8 cellular contexts compared by ENCODE assay signal in the genomic region with DNA sequence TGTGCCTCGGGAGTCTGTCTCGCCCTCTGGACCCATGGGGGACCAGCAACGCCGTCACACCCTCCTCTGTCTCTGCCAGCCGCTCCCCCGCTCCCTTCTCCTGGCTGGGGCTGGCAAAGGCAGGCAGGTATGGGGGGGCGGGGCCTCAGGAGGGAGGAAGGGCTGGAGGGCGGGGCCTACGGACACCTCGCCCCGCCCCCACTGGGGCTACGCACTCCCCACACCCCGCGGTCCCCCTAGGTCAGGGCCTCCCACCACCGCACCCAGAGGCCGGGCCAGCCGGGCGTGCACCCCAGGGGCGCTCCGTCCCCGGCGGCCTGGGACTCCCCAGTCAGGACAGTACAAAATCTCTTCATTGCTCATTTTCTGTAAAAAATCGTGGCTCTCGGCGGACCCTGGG.
DNase-seq lines count a peak whose midpoint lies in the region; TF ChIP-seq lines count a peak whose summit lies in the region.
"Not testable (repeated sequence)": the region's sequence is repeated elsewhere in the genome, so short reads cannot be mapped to it uniquely, and the experiment has no call there.

No MANE protein-coding gene starts in this region.

- not testable (repeated sequence) for H4K20me1 ChIP-seq in SK-N-SH (ENCODE audit: insufficient read depth); hepatocyte (ENCODE audit: insufficient read depth, poor library complexity, severe bottlenecking)

- H3K9me3 Mint-ChIP-seq in progenitor cell of endocrine pancreas (ENCODE audit: low read depth): not testable (repeated sequence)

- H4K8ac ChIP-seq in mesendoderm (ENCODE audit: low read depth, low read length): not testable (repeated sequence)

- peaks cover 17% of the 10 kb centered on the region for H3K27me3 Mint-ChIP-seq in progenitor cell of endocrine pancreas

- POLR2A ChIA-PET in SK-N-SH (lab: Yijun Ruan, JAX): not testable (repeated sequence)

- TF ChIP-seq POLR2A in suprapubic skin (IDR thresholded peaks at IDR 0.05): not testable (repeated sequence)

- H3K4me3 ChIP-seq in HUES64 (ENCODE audit: low read length) (peak overlapping the region; percentile 47), mesendoderm (ENCODE audit: low read length) (peak overlapping the region; percentile 12), suprapubic skin (peak overlapping the region; percentile 6)
- H3K4me3 ChIP-seq in SK-N-SH (ENCODE audit: low read depth in 2 of 2, low read length in 1 of 2); hepatocyte: not testable (repeated sequence)

- not testable (repeated sequence) for H3K9me3 ChIP-seq in HUES64 (ENCODE audit: insufficient read depth, low read depth, low read length); SK-N-SH; hepatocyte (ENCODE audit: low read depth); suprapubic skin

- H2AFZ ChIP-seq in SK-N-SH (ENCODE audit: low read depth); hepatocyte: not testable (repeated sequence)

- H3K56ac ChIP-seq in mesendoderm (ENCODE audit: low read length): peak overlapping the region; percentile 44

- H3K4me2 ChIP-seq in SK-N-SH; mesendoderm (ENCODE audit: low read length): not testable (repeated sequence)
- peak overlapping the region; percentile 71 for H3K4me2 ChIP-seq in hepatocyte

- CTCF ChIA-PET in SK-N-SH (lab: Yijun Ruan, JAX): not testable (repeated sequence)

- not testable (repeated sequence) for H3K9me2 ChIP-seq in SK-N-SH; hepatocyte (replicated peaks; ENCODE audit: insufficient read depth)

- not testable (repeated sequence) for H3K27me3 ChIP-seq in HUES64 (ENCODE audit: insufficient read depth, low read length); SK-N-SH (ENCODE audit: insufficient read depth); hepatocyte; mesendoderm (ENCODE audit: insufficient read depth, low read length, poor library complexity)
- H3K27me3 ChIP-seq in suprapubic skin: peaks cover 33% of the 10 kb centered on the region

- not testable (repeated sequence) for TF ChIP-seq CTCF in GM10266 (IDR thresholded peaks at IDR 0.05; ENCODE audit: control insufficient read depth, insufficient read depth, low read depth, missing control alignments); SK-N-SH (IDR thresholded peaks at IDR 0.05); hepatocyte (IDR thresholded peaks at IDR 0.05; ENCODE audit: poor library complexity); progenitor cell of endocrine pancreas (IDR thresholded peaks at IDR 0.05; ENCODE audit: unreplicated experiment); suprapubic skin (IDR thresholded peaks at IDR 0.05)

- WGBS in HUES64: under 1% methylated on average over 15 of the region's 25 CpGs
- WGBS in SK-N-SH (ENCODE audit: low lambda C conversion rate): 20% methylated on average over 8 of the region's 25 CpGs
- 10% methylated on average over 2 of the region's 25 CpGs for WGBS in hepatocyte (ENCODE audit: low lambda C conversion rate, missing lambda C conversion rate)
- no CpG with 5 or more reads among the region's 25 CpGs for WGBS in mesendoderm (ENCODE audit: extremely low coverage, insufficient coverage, low lambda C conversion rate)
- WGBS in suprapubic skin: no CpG with 5 or more reads among the region's 25 CpGs

- H3K18ac ChIP-seq in mesendoderm (ENCODE audit: low read length): not testable (repeated sequence)

- not testable (repeated sequence) for H3K23ac ChIP-seq in mesendoderm (ENCODE audit: low read length)

- H3K27ac ChIP-seq in HUES64 (ENCODE audit: low read depth, low read length); SK-N-SH (ENCODE audit: low read depth in 2 of 2, low read length in 1 of 2); hepatocyte; mesendoderm (ENCODE audit: low read depth, low read length); suprapubic skin: not testable (repeated sequence)

- TF ChIP-seq EP300 in SK-N-SH (IDR thresholded peaks at IDR 0.05; ENCODE audit: borderline replicate concordance in 1 of 2, low read depth in 1 of 2, low read length in 1 of 2); suprapubic skin (IDR thresholded peaks at IDR 0.05): not testable (repeated sequence)

- H3K9ac ChIP-seq in HUES64 (ENCODE audit: low read depth, low read length); SK-N-SH: not testable (repeated sequence)
- peak overlapping the region; percentile 40 for H3K9ac ChIP-seq in mesendoderm (ENCODE audit: low read length)

- not testable (repeated sequence) for TF ChIP-seq RAD21 in SK-N-SH (IDR thresholded peaks at IDR 0.05; ENCODE audit: low read length)

- H3K4me1 ChIP-seq in HUES64 (ENCODE audit: insufficient read depth, low read length); SK-N-SH (ENCODE audit: control insufficient read depth in 1 of 2, insufficient read depth in 2 of 2, low read depth in 1 of 2, low read length in 1 of 2); hepatocyte (ENCODE audit: insufficient read depth); mesendoderm (ENCODE audit: control insufficient read depth, low read depth, low read length): not testable (repeated sequence)
- peaks cover 12% of the 10 kb centered on the region for H3K4me1 ChIP-seq in suprapubic skin

- not testable (repeated sequence) for H4K5ac ChIP-seq in mesendoderm (ENCODE audit: low read length)

- DNase-seq in GM10266 (ENCODE audit: extremely low spot score) (peak; percentile 5), SK-N-SH (peak; percentile 37), cerebellum (ENCODE audit: low spot score) (peak; percentile 28), hepatocyte (ENCODE audit: low spot score) (peak; percentile 33), mesendoderm (peak; percentile 36)
- DNase-seq in progenitor cell of endocrine pancreas (ENCODE audit: low spot score, unreplicated experiment); suprapubic skin (ENCODE audit: low spot score in 2 of 2): not testable (repeated sequence)

- not testable (repeated sequence) for H3K79me1 ChIP-seq in mesendoderm (ENCODE audit: low read length)

- not testable (repeated sequence) for H2BK15ac ChIP-seq in mesendoderm (replicated peaks; ENCODE audit: low read depth)

- H3K79me2 ChIP-seq in SK-N-SH (ENCODE audit: insufficient read depth); hepatocyte; mesendoderm (ENCODE audit: control insufficient read depth, insufficient read depth, low read length): not testable (repeated sequence)

- not testable (repeated sequence) for H3F3A ChIP-seq in SK-N-SH (replicated peaks; ENCODE audit: insufficient read depth)

- not testable (repeated sequence) for H2AK5ac ChIP-seq in mesendoderm (ENCODE audit: low read length)

- not testable (repeated sequence) for H2BK120ac ChIP-seq in mesendoderm (ENCODE audit: low read depth, low read length)

- H2BK5ac ChIP-seq in mesendoderm (ENCODE audit: low read length): not testable (repeated sequence)

- H3K36me3 Mint-ChIP-seq in progenitor cell of endocrine pancreas (ENCODE audit: insufficient read depth): not testable (repeated sequence)

- H3K4me1 Mint-ChIP-seq in progenitor cell of endocrine pancreas (ENCODE audit: low read depth): not testable (repeated sequence)

- not testable (repeated sequence) for H3K27ac Mint-ChIP-seq in progenitor cell of endocrine pancreas

- peak overlapping the region; percentile 42 for H3K4me3 Mint-ChIP-seq in progenitor cell of endocrine pancreas (ENCODE audit: low read depth)

- H3K4ac ChIP-seq in mesendoderm (ENCODE audit: low read depth, low read length): not testable (repeated sequence)

- not testable (repeated sequence) for H3K36me3 ChIP-seq in HUES64 (ENCODE audit: insufficient read depth, low read length); SK-N-SH (replicated peaks in 1 of 2; ENCODE audit: control insufficient read depth in 1 of 2, insufficient read depth in 2 of 2, low read length in 1 of 2); hepatocyte (replicated peaks; ENCODE audit: insufficient read depth, low read depth); mesendoderm (ENCODE audit: control insufficient read depth, insufficient read depth, low read length); suprapubic skin
